ENCODE assay signal across 9 cellular contexts in the genomic region with DNA sequence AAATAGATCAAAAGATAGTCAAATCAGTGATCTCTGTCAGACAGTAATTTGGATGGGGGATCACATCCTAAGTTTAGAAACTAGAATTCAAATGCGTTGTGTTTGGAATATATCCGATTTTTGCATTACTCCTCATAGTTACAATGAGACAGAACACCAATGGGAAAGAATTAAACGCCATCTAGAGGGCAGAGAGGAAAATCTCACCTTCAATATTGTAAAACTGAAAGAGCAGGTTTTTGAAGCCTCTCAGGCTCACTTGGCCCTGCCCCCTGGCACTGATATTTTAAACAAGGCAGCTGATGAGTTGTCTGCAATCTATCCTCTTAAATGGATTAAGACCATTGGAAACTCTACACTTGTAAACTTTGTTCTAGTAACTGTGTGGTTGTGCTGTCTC. TPM values are rescaled to one million over a fixed set of nuclear protein-coding genes. Genes with fewer than 3 reads are reported as not detected.
DNase-seq lines count a peak whose midpoint lies in the region; ATAC-seq and TF ChIP-seq lines count a peak whose summit lies in the region.
"Had no signal": no experiment of that assay in that cellular context is flagged by ENCODE, and none has a peak within 500 bp of the region (broad histone marks: within the 10 kb centered on the region; RNA-seq: fewer than 3 reads in every experiment).

No MANE protein-coding gene starts in this region.

- no peak overlapping the region for H2AK5ac ChIP-seq in H9 (ENCODE audit: insufficient read length, low read length)

- peaks cover 1 to 38% (median 21%) of the 10 kb centered on the region in 3 donors for H3K27me3 Mint-ChIP-seq in CD14-positive monocyte (ENCODE audit: low read depth in 3 of 3)
- peaks cover 2% of the 10 kb centered on the region for H3K27me3 Mint-ChIP-seq in H9 (ENCODE audit: low read depth)

- H3K9me3 Mint-ChIP-seq in CD14-positive monocyte (peaks cover 2 to 17% (median 14%) of the 10 kb centered on the region in 7 donors), H9 (peaks cover 91 to 94% of the 10 kb centered on the region in 2 experiments)

- H3K4me2 ChIP-seq in smooth muscle cell, result no peak overlapping the region
- H3K4me2 ChIP-seq in H9 (ENCODE audit: insufficient read depth, insufficient read length, low read length), result no peak overlapping the region

- H3K27me3 ChIP-seq in lower lobe of right lung (ENCODE audit: low read depth) (peaks cover 34% of the 10 kb centered on the region), smooth muscle cell (ENCODE audit: low read depth) (no peaks in the 10 kb centered on the region), H9 (ENCODE audit: insufficient read depth, low read length) (no peaks in the 10 kb centered on the region)

- H3K27ac Mint-ChIP-seq in CD14-positive monocyte (no peak overlapping the region), H9 (no peak overlapping the region)

- H4K5ac ChIP-seq in H9 (ENCODE audit: insufficient read length, low read depth, low read length), result no peak overlapping the region

- H3K4me1 ChIP-seq in lower lobe of right lung (no peaks in the 10 kb centered on the region), smooth muscle cell (ENCODE audit: low read depth) (no peaks in the 10 kb centered on the region), H9 (ENCODE audit: insufficient read depth, low read length) (no peaks in the 10 kb centered on the region)

- H2BK120ac ChIP-seq in H9 (ENCODE audit: low read depth, low read length, poor library complexity, severe bottlenecking), result no peak overlapping the region

- CTCF ChIA-PET in HEK293T (lab: Yijun Ruan, JAX), result interaction anchor here (0.9 to 1.5 kb wide), 3 partner anchors 9 to 170 kb away, joined by 3 read pairs; no protein-coding TSS in a partner anchor

- H2BK5ac ChIP-seq in H9 (ENCODE audit: insufficient read length, low read length), result no peak overlapping the region

- no peaks in the 10 kb centered on the region for H3K23me2 ChIP-seq in H9 (ENCODE audit: insufficient read length, low read depth, low read length, poor library complexity, severe bottlenecking)

- ATAC-seq in lower lobe of right lung, result peak; percentile 57 to 62
- ATAC-seq in GM21737 (IDR thresholded peaks at IDR 0.05; ENCODE audit: unreplicated experiment), result no peak

- WGBS in smooth muscle cell (ENCODE audit: low lambda C conversion rate), result 48% methylated on average over 3 of the region's 3 CpGs
- WGBS in H9 (ENCODE audit: extremely low coverage, insufficient read length, low lambda C conversion rate), result no CpG with 5 or more reads among the region's 3 CpGs

- H3K79me2 ChIP-seq in smooth muscle cell (ENCODE audit: low read depth) (no peaks in the 10 kb centered on the region), H9 (ENCODE audit: insufficient read depth, low read length) (no peaks in the 10 kb centered on the region; the same call in 1 of the 2 replicates)

- H3K14ac ChIP-seq in H9 (ENCODE audit: insufficient read depth, low read length), result no peak overlapping the region

- no peaks in the 10 kb centered on the region for H3K79me1 ChIP-seq in H9 (ENCODE audit: insufficient read depth, low read depth, low read length, poor library complexity, severe bottlenecking)

- no peak overlapping the region for H3T11ph ChIP-seq in H9 (ENCODE audit: low read length)

- H4K91ac ChIP-seq in H9 (ENCODE audit: insufficient read length, low read depth, low read length), result no peak overlapping the region

- H3K27ac ChIP-seq in lower lobe of right lung (no peak overlapping the region), smooth muscle cell (ENCODE audit: low read depth) (no peak overlapping the region), H9 (ENCODE audit: insufficient read length, low read depth, low read length) (no peak overlapping the region)

- no peak overlapping the region for H3K4ac ChIP-seq in H9 (ENCODE audit: low read depth, low read length)

- H3K36me3 Mint-ChIP-seq in CD14-positive monocyte (no peaks in the 10 kb centered on the region), H9 (ENCODE audit: insufficient read depth in 1 of 3, low read depth in 3 of 3) (peaks cover 14 to 46% (median 17%) of the 10 kb centered on the region in 3 experiments)

- H3K4me3 Mint-ChIP-seq in CD14-positive monocyte (no peak overlapping the region), H9 (no peak overlapping the region)

- H3K56ac ChIP-seq in H9 (ENCODE audit: insufficient read length, low read depth, low read length), result no peak overlapping the region

- H2AFZ ChIP-seq in smooth muscle cell (ENCODE audit: low read depth) (no peak overlapping the region), H9 (ENCODE audit: low read length) (no peak overlapping the region)

- H3K4me1 Mint-ChIP-seq in CD14-positive monocyte (peaks cover 3% of the 10 kb centered on the region), H9 (no peaks in the 10 kb centered on the region)

- POLR2A ChIA-PET in HEK293T (lab: Yijun Ruan, JAX), result no interaction called here

- H3K18ac ChIP-seq in H9 (ENCODE audit: insufficient read length, low read depth, low read length), result no peak overlapping the region

- no peaks in the 10 kb centered on the region for H3F3A ChIP-seq in smooth muscle cell (ENCODE audit: low read depth)

- no peaks in the 10 kb centered on the region for H4K20me1 ChIP-seq in smooth muscle cell (ENCODE audit: low read depth)
- H4K20me1 ChIP-seq in H9 (ENCODE audit: control insufficient read depth, insufficient read depth, insufficient read length), result no peaks in the 10 kb centered on the region

- H3K36me3 ChIP-seq in lower lobe of right lung (no peaks in the 10 kb centered on the region), smooth muscle cell (ENCODE audit: low read depth) (no peaks in the 10 kb centered on the region)

- TF ChIP-seq CTCF in CD14-positive monocyte (IDR thresholded peaks at IDR 0.05), result peak; percentile 38
- TF ChIP-seq CTCF in lower lobe of right lung (IDR thresholded peaks at IDR 0.05), result peak; percentile 54
- TF ChIP-seq CTCF in smooth muscle cell (IDR thresholded peaks at IDR 0.05; ENCODE audit: borderline replicate concordance, insufficient read depth, poor library complexity, severe bottlenecking), result no peak
- TF ChIP-seq CTCF in H9 (conservative IDR thresholded peaks at IDR 0.05), result no peak; the same call in 2 of the 3 replicates

- H3K9ac ChIP-seq in smooth muscle cell (ENCODE audit: low read depth), result no peak overlapping the region
- H3K9ac ChIP-seq in H9 (ENCODE audit: extremely low read depth, insufficient read length, low read length), result no peak overlapping the region

- no peak overlapping the region for H3K23ac ChIP-seq in H9 (ENCODE audit: insufficient read length, low read depth, low read length)

- no peak overlapping the region for H4K8ac ChIP-seq in H9 (replicated peaks; ENCODE audit: insufficient read length, low read depth, low read length)

- no peak overlapping the region for H2BK15ac ChIP-seq in H9 (ENCODE audit: low read depth, low read length)

- H3K4me3 ChIP-seq in lower lobe of right lung, result no peak overlapping the region
- H3K4me3 ChIP-seq in smooth muscle cell, result no peak overlapping the region

- DNase-seq in CD14-positive monocyte (ENCODE audit: low spot score) (no peak), HEK293T (ENCODE audit: extremely low spot score) (peak; percentile 28), SW480 (ENCODE audit: low spot score) (peak; percentile 16), lower lobe of right lung (no peak), COLO668 (lab: John Stamatoyannopoulos, UW; ENCODE audit: unreplicated experiment) (no peak), smooth muscle cell (lab: John Stamatoyannopoulos, UW; ENCODE audit: unreplicated experiment) (no peak), H9 (no peak)
- DNase-seq: substantia nigra had no signal

- H3K9me3 ChIP-seq in lower lobe of right lung, result no peaks in the 10 kb centered on the region
- peaks cover 18% of the 10 kb centered on the region for H3K9me3 ChIP-seq in smooth muscle cell (replicated peaks; ENCODE audit: low read depth)
- peaks cover 71% of the 10 kb centered on the region for H3K9me3 ChIP-seq in H9 (ENCODE audit: control insufficient read depth, low read depth, low read length)

- H2BK20ac ChIP-seq in H9 (ENCODE audit: low read depth, low read length, poor library complexity, severe bottlenecking), result no peak overlapping the region

- intact Hi-C loops in CD14-positive monocyte (cut with micrococcal nuclease), result no loop called here
- intact Hi-C loops in lower lobe of right lung (cut with DNase I), result no loop called here

- H2BK12ac ChIP-seq in H9 (ENCODE audit: insufficient read length, low read depth, low read length), result no peak overlapping the region

TF ChIP-seq in HEK293T, 16 proteins besides CTCF, POLR2A, EP300 and RAD21:
- TF ChIP-seq ARNT (IDR thresholded peaks at IDR 0.05) (no peak), L3MBTL2 (conservative IDR thresholded peaks at IDR 0.05) (no peak), TARDBP (IDR thresholded peaks at IDR 0.05) (no peak), NFRKB (IDR thresholded peaks at IDR 0.05) (no peak), SP1 (IDR thresholded peaks at IDR 0.05) (no peak), SUZ12 (IDR thresholded peaks at IDR 0.05) (no peak), FOXA1 (IDR thresholded peaks at IDR 0.05) (no peak), ELF4 (IDR thresholded peaks at IDR 0.05) (no peak), FOXK2 (IDR thresholded peaks at IDR 0.05) (no peak), LEF1 (IDR thresholded peaks at IDR 0.05; ENCODE audit: borderline replicate concordance) (no peak), HDGF (IDR thresholded peaks at IDR 0.05; ENCODE audit: borderline replicate concordance) (no peak), CTBP1 (IDR thresholded peaks at IDR 0.05; ENCODE audit: borderline replicate concordance) (no peak), ZNF384 (IDR thresholded peaks at IDR 0.05) (no peak), FOXM1 (IDR thresholded peaks at IDR 0.05; ENCODE audit: borderline replicate concordance) (no peak)
- TF ChIP-seq, protein P1, sequence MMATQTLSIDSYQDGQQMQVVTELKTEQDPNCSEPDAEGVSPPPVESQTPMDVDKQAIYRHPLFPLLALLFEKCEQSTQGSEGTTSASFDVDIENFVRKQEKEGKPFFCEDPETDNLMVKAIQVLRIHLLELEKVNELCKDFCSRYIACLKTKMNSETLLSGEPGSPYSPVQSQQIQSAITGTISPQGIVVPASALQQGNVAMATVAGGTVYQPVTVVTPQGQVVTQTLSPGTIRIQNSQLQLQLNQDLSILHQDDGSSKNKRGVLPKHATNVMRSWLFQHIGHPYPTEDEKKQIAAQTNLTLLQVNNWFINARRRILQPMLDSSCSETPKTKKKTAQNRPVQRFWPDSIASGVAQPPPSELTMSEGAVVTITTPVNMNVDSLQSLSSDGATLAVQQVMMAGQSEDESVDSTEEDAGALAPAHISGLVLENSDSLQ (IDR thresholded peaks at IDR 0.05), result no peak

RNA-seq across cellular contexts. Expression of a gene that starts 17.7 kb away (rescaled TPM):
- polyA plus RNA-seq in CD14-positive monocyte (not detected), smooth muscle cell (not detected in 2 replicates)
- total RNA-seq in lower lobe of right lung (not detected), smooth muscle cell (not detected in 2 replicates), H9 (2021) (not detected in 2 replicates)

RNA-seq across cellular contexts. Expression of a gene that starts 43.5 kb away (rescaled TPM):
- polyA plus RNA-seq in CD14-positive monocyte, result not detected
- 0.74 TPM for total RNA-seq in lower lobe of right lung
- not detected in 2 replicates for total RNA-seq in smooth muscle cell
- 0.13 and 0.28 TPM in 2 replicates for polyA plus RNA-seq in smooth muscle cell
- total RNA-seq in H9 (2021), result not detected in 2 replicates

Comparison
In these comparisons a context has a peak if more than half of its experiments do, and no peak if none do; other contexts are left out.
1. DNase-seq: peak in HEK293T (single experiment) and SW480 (single experiment); none in CD14-positive monocyte (single experiment), lower lobe of right lung (single experiment), COLO668 (single experiment), smooth muscle cell (single experiment) and H9 (single experiment).
2. CTCF ChIP-seq: peak in CD14-positive monocyte (single experiment) and lower lobe of right lung (single experiment); none in smooth muscle cell (single experiment) and H9 (single experiment).